In genomic region chr4:88629826-88630225, GRCh38 we compare ENCODE assay signal across 23 cellular contexts. TPM values are rescaled to one million over a fixed set of nuclear protein-coding genes. Genes with fewer than 3 reads are reported as not detected.
DNase-seq lines count a peak whose midpoint lies in the region; ATAC-seq and TF ChIP-seq lines count a peak whose summit lies in the region.
"Had no signal": no experiment of that assay in that cellular context is flagged by ENCODE, and none has a peak within 500 bp of the region (broad histone marks: within the 10 kb centered on the region; RNA-seq: fewer than 3 reads in every experiment).

No MANE protein-coding gene starts in this region.

- no peak overlapping the region for H3K27ac Mint-ChIP-seq in CD8-positive, alpha-beta T cell
- H3K27ac Mint-ChIP-seq: CD4-positive, CD25-positive, alpha-beta regulatory T cell; GM23338; stimulated activated naive CD8-positive, alpha-beta T cell treated with anti-CD3 and anti-CD28 coated beads, Interleukin-15, amount 100 ng/mL, for 72 hours had no signal

- POLR2A ChIA-PET in CD8-positive, alpha-beta T cell (lab: Charles Lee), result interaction anchor here (0.5 to 1.6 kb wide), 2 partner anchors 17 to 188 kb away, joined by 3 read pairs; no protein-coding TSS in a partner anchor

- peak overlapping the region; percentile 60 for H3K9ac ChIP-seq in GM23248

- no peak overlapping the region for H2AFZ ChIP-seq in GM23248
- H2AFZ ChIP-seq: GM23338 had no signal

- CTCF ChIA-PET in CD8-positive, alpha-beta T cell (lab: Charles Lee), result no interaction called here

- H3K36me3 ChIP-seq in GM23248 (ENCODE audit: low read depth), result peaks cover 4% of the 10 kb centered on the region; the same call in 1 of the 2 replicates
- H3K36me3 ChIP-seq in brain microvascular endothelial cell (replicated peaks), result no peaks in the 10 kb centered on the region
- no peaks in the 10 kb centered on the region for H3K36me3 ChIP-seq in CD8-positive, alpha-beta T cell (ENCODE audit: insufficient read depth, low read length)
- H3K36me3 ChIP-seq: gastroesophageal sphincter, right lobe of liver, SJSA1 had no signal

- H3K36me3 Mint-ChIP-seq in CD8-positive, alpha-beta T cell, result peaks cover 25% of the 10 kb centered on the region

- TF ChIP-seq CTCF in brain microvascular endothelial cell (IDR thresholded peaks at IDR 0.05; ENCODE audit: low read depth, low read length, missing control alignments) (no peak), foreskin fibroblast (IDR thresholded peaks at IDR 0.05; ENCODE audit: low read depth, low read length) (no peak)
- TF ChIP-seq CTCF in CD8-positive, alpha-beta T cell (IDR thresholded peaks at IDR 0.05), result no peak

- H3K27me3 Mint-ChIP-seq in CD8-positive, alpha-beta T cell (ENCODE audit: low read depth), result no peaks in the 10 kb centered on the region
- H3K27me3 Mint-ChIP-seq: activated T-cell treated with anti-CD3 and anti-CD28 coated beads, Interleukin-2, amount 50 U/mL, for 24 hours; CD4-positive, CD25-positive, alpha-beta regulatory T cell; stimulated activated naive CD8-positive, alpha-beta T cell treated with anti-CD3 and anti-CD28 coated beads, Interleukin-15, amount 100 ng/mL, for 72 hours had no signal

- H3K4me3 ChIP-seq in GM23248 (peak overlapping the region; percentile 10), brain microvascular endothelial cell (ENCODE audit: low read depth, low read length) (no peak overlapping the region), foreskin fibroblast (ENCODE audit: low read depth in 1 of 2, low read length in 2 of 2) (no peak overlapping the region)
- H3K4me3 ChIP-seq in CD8-positive, alpha-beta T cell (ENCODE audit: low read depth, low read length), result no peak overlapping the region
- H3K4me3 ChIP-seq: gastroesophageal sphincter, GM23338, mucosa of descending colon, right lobe of liver, SJSA1, tibial nerve had no signal

- H3K4me1 ChIP-seq in GM23248 (ENCODE audit: insufficient read depth), result peaks cover 32% of the 10 kb centered on the region
- H3K4me1 ChIP-seq in CD8-positive, alpha-beta T cell (ENCODE audit: insufficient read depth, low read length), result no peaks in the 10 kb centered on the region
- H3K4me1 ChIP-seq: right lobe of liver had no signal

- in situ Hi-C loops in GM23248 (cut with MboI) (no loop called here), brain microvascular endothelial cell (cut with HindIII; ENCODE audit: low pct_ligation_motif_present, low sequenced_read_pairs) (no loop called here)

- H3K4me1 Mint-ChIP-seq in CD8-positive, alpha-beta T cell (ENCODE audit: low read depth), result peaks cover 31% of the 10 kb centered on the region

- H3K9me3 ChIP-seq in GM23248 (ENCODE audit: low read depth), result no peaks in the 10 kb centered on the region
- no peaks in the 10 kb centered on the region for H3K9me3 ChIP-seq in CD8-positive, alpha-beta T cell (ENCODE audit: low read length)
- H3K9me3 ChIP-seq: gastroesophageal sphincter, mucosa of descending colon, right lobe of liver, SJSA1, tibial nerve had no signal

- intact Hi-C loops in CD8-positive, alpha-beta T cell (cut with DNase I, micrococcal nuclease), result loop anchor here in 1 of 2 experiments (5.0 to 10.0 kb wide), 2 partner anchors 38 to 55 kb away; partner anchors contain the start of gene HERC3

- H3K4me3 Mint-ChIP-seq in CD8-positive, alpha-beta T cell, result no peak overlapping the region
- H3K4me3 Mint-ChIP-seq: activated T-cell treated with anti-CD3 and anti-CD28 coated beads, Interleukin-2, amount 50 U/mL, for 24 hours; CD4-positive, CD25-positive, alpha-beta regulatory T cell; GM23338; stimulated activated naive CD8-positive, alpha-beta T cell treated with anti-CD3 and anti-CD28 coated beads, Interleukin-15, amount 100 ng/mL, for 72 hours had no signal

- peak overlapping the region; percentile 70 for H3K4me2 ChIP-seq in GM23248 (ENCODE audit: unreplicated experiment)
- H3K4me2 ChIP-seq: GM23338 had no signal

- no peak for ATAC-seq in CD8-positive, alpha-beta T cell
- ATAC-seq: gastroesophageal sphincter; GM23338; mucosa of descending colon; right lobe of liver; stimulated activated naive CD8-positive, alpha-beta T cell treated with anti-CD3 and anti-CD28 coated beads, Interleukin-15, amount 100 ng/mL, for 72 hours had no signal

- no peaks in the 10 kb centered on the region for H3K9me2 ChIP-seq in GM23248 (ENCODE audit: insufficient read depth)

- peak; percentile 12 for DNase-seq in AG08395 (ENCODE audit: low spot score)
- DNase-seq in GM23248, result peak; percentile 64
- no peak for DNase-seq in brain microvascular endothelial cell
- peak; percentile 43 to 76 for DNase-seq in foreskin fibroblast
- DNase-seq in HuH-7.5 (ENCODE audit: low spot score), result no peak
- no peak for DNase-seq in CD8-positive, alpha-beta T cell
- DNase-seq in stimulated activated naive CD4-positive, alpha-beta T cell treated with Interleukin-2 at 50 U/mL for 16 hours (lab: John Stamatoyannopoulos, UW), result no peak
- DNase-seq in activated naive CD4-positive, alpha-beta T cell treated with anti-CD3 and anti-CD28 coated beads, Interleukin-2, amount 50 U/mL, for 16 hours, result no peak
- DNase-seq: activated CD8-positive, alpha-beta memory T cell treated with anti-CD3 and anti-CD28 coated beads for 24 hours; activated naive CD4-positive, alpha-beta T cell; activated T-cell treated with anti-CD3 and anti-CD28 coated beads, Interleukin-2, amount 50 U/mL, for 24 hours; amniotic stem cell; CD4-positive, CD25-positive, alpha-beta regulatory T cell; central memory CD4-positive, alpha-beta T cell; hypothalamus; mucosa of descending colon; NCI-H524; right lobe of liver; stimulated activated naive CD8-positive, alpha-beta T cell treated with anti-CD3 and anti-CD28 coated beads, Interleukin-15, amount 100 ng/mL, for 72 hours had no signal

- peaks cover 23% of the 10 kb centered on the region for H3F3A ChIP-seq in GM23248 (ENCODE audit: insufficient read depth)

- H4K20me1 ChIP-seq in GM23248 (ENCODE audit: insufficient read depth), result no peaks in the 10 kb centered on the region

- H3K27me3 ChIP-seq in GM23248 (replicated peaks; ENCODE audit: insufficient read depth), result no peaks in the 10 kb centered on the region
- H3K27me3 ChIP-seq in brain microvascular endothelial cell (replicated peaks), result no peaks in the 10 kb centered on the region
- no peaks in the 10 kb centered on the region for H3K27me3 ChIP-seq in CD8-positive, alpha-beta T cell (ENCODE audit: insufficient read depth, low read length)
- H3K27me3 ChIP-seq: gastroesophageal sphincter, right lobe of liver, SJSA1, tibial nerve had no signal

- peaks cover 12% of the 10 kb centered on the region for H3K9me3 Mint-ChIP-seq in CD8-positive, alpha-beta T cell
- H3K9me3 Mint-ChIP-seq: GM23338 had no signal

- peaks cover 70% of the 10 kb centered on the region for H3K79me2 ChIP-seq in GM23248 (ENCODE audit: insufficient read depth)

- peak overlapping the region; percentile 89 for H3K27ac ChIP-seq in GM23248
- H3K27ac ChIP-seq in brain microvascular endothelial cell, result peak overlapping the region; percentile 58
- no peak overlapping the region for H3K27ac ChIP-seq in CD8-positive, alpha-beta T cell (ENCODE audit: low read depth, low read length)
- H3K27ac ChIP-seq: gastroesophageal sphincter, right lobe of liver, tibial nerve had no signal

RNA-seq across cellular contexts. Expression of gene HERC3, which starts 37.5 kb away (rescaled TPM):
- total RNA-seq in GM23248 (2014; rRNA removed; shearing (Covaris generic)), result 18.0 and 27.6 TPM in 2 replicates
- 22.7 and 25.8 TPM in 2 replicates for polyA plus RNA-seq in GM23248 (2016; fragmentation: Nextera tagmentation; extraction: Ambion mirVana)
- total RNA-seq in CD8-positive, alpha-beta T cell, result 10 to 100 TPM; 50.4 to 62.4 TPM

Comparison
In these comparisons a context has a peak if more than half of its experiments do, and no peak if none do; other contexts are left out.
1. DNase-seq: peak in AG08395 (single experiment), GM23248 (single experiment) and foreskin fibroblast (2 of 2); none in brain microvascular endothelial cell (single experiment), HuH-7.5 (single experiment), CD8-positive, alpha-beta T cell (0 of 7), stimulated activated naive CD4-positive, alpha-beta T cell treated with Interleukin-2 at 50 U/mL for 16 hours (single experiment) and activated naive CD4-positive, alpha-beta T cell treated with anti-CD3 and anti-CD28 coated beads, Interleukin-2, amount 50 U/mL, for 16 hours (single experiment).